13 cellular contexts compared by ENCODE assay signal in genomic region chr2:42063383-42064171, GRCh38. TPM values are rescaled to one million over a fixed set of nuclear protein-coding genes. Genes with fewer than 3 reads are reported as not detected.
DNase-seq lines count a peak whose midpoint lies in the region; ATAC-seq and TF ChIP-seq lines count a peak whose summit lies in the region.
"Had no signal": no experiment of that assay in that cellular context is flagged by ENCODE, and none has a peak within 500 bp of the region (broad histone marks: within the 10 kb centered on the region; RNA-seq: fewer than 3 reads in every experiment).

No MANE protein-coding gene starts in this region.

- H3K36me3 ChIP-seq in adrenal gland (replicated peaks in 1 of 2) = peaks cover 0 to 11% of the 10 kb centered on the region in 2 donors

- no peak for TF ChIP-seq CTCF in adrenal gland (IDR thresholded peaks at IDR 0.05)

- no peak for ATAC-seq in GM19463 (IDR thresholded peaks at IDR 0.05; ENCODE audit: unreplicated experiment)
- ATAC-seq: naive thymus-derived CD8-positive, alpha-beta T cell had no signal

- intact Hi-C loops in adrenal gland (cut with DNase I) = no loop called here

- WGBS in adrenal gland, 4 donors = 59 to 80% (median 74%) methylated on average over 5 of the region's 5 CpGs

- H3K27me3 ChIP-seq in adrenal gland = no peaks in the 10 kb centered on the region

- TF ChIP-seq POLR2A in adrenal gland (IDR thresholded peaks at IDR 0.05) (no peak), erythroblast (IDR thresholded peaks at IDR 0.05; ENCODE audit: low read length) (no peak)

- peak overlapping the region in 3 of 5 donors; percentile 6 to 57 (median 21) for H3K27ac ChIP-seq in adrenal gland
- H3K27ac ChIP-seq: KMS-11 had no signal

- DNase-seq in EH (ENCODE audit: low read depth) = peak; percentile 66
- DNase-seq in adrenal gland = peak in 1 of 7 donors; percentile 32
- peak; percentile 40 for DNase-seq in hepatic stellate cell (ENCODE audit: low spot score)
- DNase-seq in skeletal muscle cell (ENCODE audit: low read depth) = peak; percentile 45
- DNase-seq in stimulated activated CD4-positive, alpha-beta T cell treated with anti-CD3 and anti-CD28 coated beads, Interleukin-12 subunit alpha, Interleukin-12 subunit beta, amount 100 ng/mL, for 4 hours = no peak
- no peak for DNase-seq in erythroblast (lab: John Stamatoyannopoulos, UW)
- DNase-seq in ecto neural progenitor cell (ENCODE audit: low spot score) = no peak
- DNase-seq: activated CD4-positive, alpha-beta T cell treated with anti-CD3 and anti-CD28 coated beads for 4 hours; GDM1; naive thymus-derived CD8-positive, alpha-beta T cell; NCI-H187 treated with DMSO at 0.1 percent for 48 hours had no signal

- H3K9me3 ChIP-seq in adrenal gland (replicated peaks in 1 of 3) = no peaks in the 10 kb centered on the region

- H3K4me3 ChIP-seq in adrenal gland (no peak overlapping the region), skeletal muscle cell (ENCODE audit: low read depth, low read length) (no peak overlapping the region)

- peaks cover 12 to 32% of the 10 kb centered on the region in 2 donors for H3K4me1 ChIP-seq in adrenal gland (replicated peaks in 1 of 2)

RNA-seq across cellular contexts. Expression of gene PKDCC, which starts 15.8 kb away (rescaled TPM):
- 10 to 100 TPM; 29.7 to 74.7 (median 46.9) TPM for total RNA-seq in adrenal gland
- 100 to 1,000 TPM in 1 of 3 donors, 10 to 100 TPM in 2; 47.5 to 170 (median 90.4) TPM for polyA plus RNA-seq in adrenal gland
- total RNA-seq: naive thymus-derived CD8-positive, alpha-beta T cell had no signal
- polyA plus RNA-seq: naive thymus-derived CD8-positive, alpha-beta T cell had no signal

Comparison
In these comparisons a context has a peak if more than half of its experiments do, and no peak if none do; other contexts are left out.
1. DNase-seq: peak in EH (single experiment), hepatic stellate cell (single experiment) and skeletal muscle cell (single experiment); none in stimulated activated CD4-positive, alpha-beta T cell treated with anti-CD3 and anti-CD28 coated beads, Interleukin-12 subunit alpha, Interleukin-12 subunit beta, amount 100 ng/mL, for 4 hours (single experiment), erythroblast (0 of 2) and ecto neural progenitor cell (single experiment).